8 cellular contexts compared by ENCODE assay signal in the genomic region with DNA sequence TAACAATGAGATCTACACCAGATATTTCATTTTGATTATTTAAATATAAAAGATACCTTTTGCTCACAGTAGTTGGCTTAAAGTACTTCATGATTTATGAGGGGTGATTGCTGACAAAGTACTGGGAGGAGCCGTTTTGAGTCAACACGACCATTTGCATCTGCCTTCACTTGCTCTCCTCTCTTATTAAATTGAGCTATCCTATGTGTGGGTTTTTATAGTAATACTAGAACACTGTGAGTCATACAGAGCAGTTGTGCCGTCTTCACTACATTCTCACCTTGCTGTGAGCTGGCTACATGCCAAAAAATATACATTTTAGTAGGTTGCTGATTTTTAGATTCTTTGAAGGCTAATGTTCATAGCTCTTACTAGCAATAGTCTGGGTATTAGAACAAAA.
DNase-seq lines count a peak whose midpoint lies in the region; TF ChIP-seq lines count a peak whose summit lies in the region.

No MANE protein-coding gene starts in this region.

- peak; percentile 31 for DNase-seq in GM13977 (ENCODE audit: low spot score)
- peak; percentile 33 for DNase-seq in HCEC 1CT
- peak; percentile 76 for DNase-seq in NCI-H2029 treated with DMSO at 0.1 percent for 48 hours (lab: John Stamatoyannopoulos, UW)
- peak; percentile 83 for DNase-seq in epithelial cell of esophagus (ENCODE audit: low read depth)
- DNase-seq in Karpas-422: no peak
- DNase-seq in testis: no peak
- DNase-seq in WERI-Rb-1: no peak
- DNase-seq in NCI-H2227 treated with DMSO at 0.1 percent for 48 hours (lab: John Stamatoyannopoulos, UW): no peak

- H3K9ac ChIP-seq in Karpas-422 (ENCODE audit: low read length): no peak overlapping the region

- H3K9me3 ChIP-seq in Karpas-422 (ENCODE audit: low read length) (no peaks in the 10 kb centered on the region), testis (no peaks in the 10 kb centered on the region), WERI-Rb-1 (ENCODE audit: severe bottlenecking) (no peaks in the 10 kb centered on the region)

- in situ Hi-C loops in GM13977 (cut with MboI; ENCODE audit: low pct_unique_long_range_greater_than_20kb, low sequenced_read_pairs, unreplicated experiment): loop anchor here (25.0 kb wide), 1 partner anchor 1084 kb away; no protein-coding TSS in a partner anchor

- no peak overlapping the region for H3K4me2 ChIP-seq in Karpas-422 (ENCODE audit: low read depth, low read length, poor library complexity, severe bottlenecking)

- 73 to 82% methylated on average over 3 of the region's 3 CpGs for WGBS in testis, 2 donors

- intact Hi-C loops in testis (cut with DNase I; ENCODE audit: low total_unique reads): no loop called here

- H3K27me3 ChIP-seq in Karpas-422 (ENCODE audit: low read length): no peaks in the 10 kb centered on the region
- H3K27me3 ChIP-seq in testis: no peaks in the 10 kb centered on the region
- no peaks in the 10 kb centered on the region for H3K27me3 ChIP-seq in WERI-Rb-1 (ENCODE audit: insufficient read depth, low read depth, severe bottlenecking)

- H4K20me1 ChIP-seq in Karpas-422 (ENCODE audit: insufficient read depth, low read depth, low read length): no peaks in the 10 kb centered on the region

- TF ChIP-seq CTCF in GM13977 (IDR thresholded peaks at IDR 0.05; ENCODE audit: extremely low read depth, insufficient read depth, missing control alignments) (no peak), epithelial cell of esophagus (IDR thresholded peaks at IDR 0.05; ENCODE audit: insufficient read depth, low read depth, low read length, missing control alignments) (no peak), testis (IDR thresholded peaks at IDR 0.05) (no peak), WERI-Rb-1 (IDR thresholded peaks at IDR 0.05; ENCODE audit: low read depth, low read length) (no peak)

- H3K36me3 ChIP-seq in Karpas-422 (ENCODE audit: insufficient read depth, low read length) (no peaks in the 10 kb centered on the region), testis (ENCODE audit: low read depth, missing control alignments) (no peaks in the 10 kb centered on the region), WERI-Rb-1 (no peaks in the 10 kb centered on the region)

- no peaks in the 10 kb centered on the region for H3K4me1 ChIP-seq in Karpas-422 (ENCODE audit: low read length)
- no peaks in the 10 kb centered on the region for H3K4me1 ChIP-seq in testis

- TF ChIP-seq POLR2A in testis (IDR thresholded peaks at IDR 0.05): no peak

- H2AFZ ChIP-seq in Karpas-422 (ENCODE audit: low read length): no peak overlapping the region

- no peaks in the 10 kb centered on the region for H3K79me2 ChIP-seq in Karpas-422 (ENCODE audit: low read length)

- H3K4me3 ChIP-seq in epithelial cell of esophagus (ENCODE audit: low read length) (no peak overlapping the region), Karpas-422 (ENCODE audit: low read length) (no peak overlapping the region), testis (no peak overlapping the region), WERI-Rb-1 (ENCODE audit: low read depth, low read length) (no peak overlapping the region)

- H3K27ac ChIP-seq in Karpas-422 (ENCODE audit: low read length): no peak overlapping the region
- no peak overlapping the region for H3K27ac ChIP-seq in testis
- no peak overlapping the region for H3K27ac ChIP-seq in WERI-Rb-1

- no peaks in the 10 kb centered on the region for H3K9me2 ChIP-seq in Karpas-422 (replicated peaks; ENCODE audit: insufficient read depth, low read length)

Comparison
In these comparisons a context has a peak if more than half of its experiments do, and no peak if none do; other contexts are left out.
1. DNase-seq: peak in GM13977 (single experiment), HCEC 1CT (single experiment), NCI-H2029 treated with DMSO at 0.1 percent for 48 hours (single experiment) and epithelial cell of esophagus (single experiment); none in Karpas-422 (single experiment), testis (single experiment), WERI-Rb-1 (single experiment) and NCI-H2227 treated with DMSO at 0.1 percent for 48 hours (single experiment).